9 cellular contexts compared by ENCODE assay signal in the genomic region with DNA sequence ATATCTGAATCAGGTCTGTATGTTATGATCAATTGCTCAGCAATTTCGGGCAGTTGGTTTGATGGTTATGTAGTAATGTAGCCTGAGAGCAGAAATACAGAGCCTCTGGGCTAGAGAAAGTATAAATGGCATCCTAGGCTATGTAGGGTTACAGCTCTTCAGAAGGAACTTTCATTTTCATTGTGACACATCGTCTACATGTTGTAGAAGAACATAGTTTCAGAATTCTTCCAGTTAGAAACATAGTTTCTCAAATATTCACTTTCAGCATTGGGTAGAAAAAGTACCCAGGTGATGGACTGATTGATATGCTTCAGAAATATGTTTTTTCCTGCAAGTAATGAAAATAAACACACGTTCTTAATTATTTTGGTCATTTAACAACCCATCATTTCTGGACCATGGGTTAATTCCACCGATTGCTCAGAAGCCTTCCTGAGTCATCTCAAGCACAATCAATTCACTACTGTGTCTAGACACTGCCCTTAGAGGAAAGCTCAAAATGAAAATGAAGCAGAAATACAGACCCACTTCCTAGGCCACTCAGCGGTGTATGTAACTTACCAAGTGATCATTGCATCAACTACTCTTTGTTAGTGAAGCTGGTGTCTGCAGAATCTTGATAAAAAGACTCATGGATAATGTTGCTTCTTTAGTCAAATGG.
A peak's percentile ranks its signal among the peaks of the same experiment; 100 is the strongest.
DNase-seq lines count a peak whose midpoint lies in the region; ATAC-seq and FAIRE-seq lines count a peak whose summit lies in the region.
"Had no signal": no experiment of that assay in that cellular context is flagged by ENCODE, and none has a peak within 500 bp of the region (broad histone marks: within the 10 kb centered on the region; RNA-seq: fewer than 3 reads in every experiment).

No MANE protein-coding gene starts in this region.

- H3K18ac ChIP-seq in neuronal stem cell (ENCODE audit: low read length) = no peak overlapping the region

- intact Hi-C loops in activated naive CD4-positive, alpha-beta T cell treated with anti-CD3 and anti-CD28 coated beads for 36 hours (cut with micrococcal nuclease) = loop anchor here (1.0 kb wide), 3 partner anchors 11 to 201 kb away; no protein-coding TSS in a partner anchor

- no peaks in the 10 kb centered on the region for H3K9me3 ChIP-seq in neuronal stem cell (replicated peaks in 1 of 2; ENCODE audit: control insufficient read depth in 2 of 2, insufficient read depth in 1 of 2, low read depth in 1 of 2, low read length in 2 of 2)

- H3K4me1 Mint-ChIP-seq in activated naive CD4-positive, alpha-beta T cell treated with anti-CD3 and anti-CD28 coated beads for 36 hours (ENCODE audit: low read depth) = peaks cover 11% of the 10 kb centered on the region
- H3K4me1 Mint-ChIP-seq in stimulated activated naive CD8-positive, alpha-beta T cell treated with anti-CD3 and anti-CD28 coated beads, Interleukin-15, amount 100 ng/mL, for 72 hours = peaks cover 14% of the 10 kb centered on the region

- H4K91ac ChIP-seq in neuronal stem cell (ENCODE audit: low read depth, low read length, poor library complexity) = no peak overlapping the region

- no CpG with 5 or more reads among the region's 5 CpGs for WGBS in neuronal stem cell (ENCODE audit: extremely low coverage in 2 of 2, insufficient read length in 2 of 2, insufficient replicate concordance in 1 of 2), 2 donors

- H3K9ac ChIP-seq in neuronal stem cell (ENCODE audit: low read depth, low read length, poor library complexity) = no peak overlapping the region

- H3K4me3 ChIP-seq in neuronal stem cell (ENCODE audit: low read length in 2 of 2) = no peak overlapping the region

- no peak overlapping the region for H3K23ac ChIP-seq in neuronal stem cell (ENCODE audit: low read depth, low read length, poor library complexity)

- H3K14ac ChIP-seq in neuronal stem cell (ENCODE audit: low read length) = no peak overlapping the region

- H3K27ac ChIP-seq in neuronal stem cell (replicated peaks; ENCODE audit: low read length) = no peak overlapping the region

- no peak overlapping the region for H2BK12ac ChIP-seq in neuronal stem cell (ENCODE audit: low read length)

- no peaks in the 10 kb centered on the region for H3K36me3 Mint-ChIP-seq in activated naive CD4-positive, alpha-beta T cell treated with anti-CD3 and anti-CD28 coated beads for 36 hours (ENCODE audit: low read depth)

- ATAC-seq in HG02938 (IDR thresholded peaks at IDR 0.05; ENCODE audit: unreplicated experiment) = peak; percentile 95
- ATAC-seq in stimulated activated naive CD8-positive, alpha-beta T cell treated with anti-CD3 and anti-CD28 coated beads, Interleukin-15, amount 100 ng/mL, for 72 hours = peak; percentile 99
- ATAC-seq: SK-N-SH treated with all-trans-retinoic acid at 6 μM for 48 hours had no signal

- H3K79me1 ChIP-seq in neuronal stem cell (ENCODE audit: low read depth, low read length) = no peaks in the 10 kb centered on the region

- H3K27me3 ChIP-seq in neuronal stem cell (ENCODE audit: control insufficient read depth in 3 of 3, insufficient read depth in 3 of 3, low read depth in 1 of 3, low read length in 3 of 3) = peaks cover 0 to 21% (median 0%) of the 10 kb centered on the region in 3 experiments

- H2AFZ ChIP-seq in neuronal stem cell (ENCODE audit: low read length) = no peak overlapping the region

- H3K36me3 ChIP-seq in neuronal stem cell (replicated peaks in 1 of 2; ENCODE audit: control insufficient read depth in 2 of 2, insufficient read depth in 2 of 2, low read length in 2 of 2) = no peaks in the 10 kb centered on the region

- H3K27ac Mint-ChIP-seq in activated naive CD4-positive, alpha-beta T cell treated with anti-CD3 and anti-CD28 coated beads for 36 hours = no peak overlapping the region
- peak overlapping the region in 1 of 2 donors; percentile 41 for H3K27ac Mint-ChIP-seq in stimulated activated naive CD8-positive, alpha-beta T cell treated with anti-CD3 and anti-CD28 coated beads, Interleukin-15, amount 100 ng/mL, for 72 hours

- H3K4me2 ChIP-seq in neuronal stem cell (ENCODE audit: insufficient read depth, low read length, poor library complexity, severe bottlenecking) = no peak overlapping the region

- no peak overlapping the region for H2BK120ac ChIP-seq in neuronal stem cell (ENCODE audit: low read depth, low read length)

- H2BK15ac ChIP-seq in neuronal stem cell (ENCODE audit: low read length) = no peak overlapping the region

- H3K4ac ChIP-seq in neuronal stem cell (ENCODE audit: low read length) = no peak overlapping the region

- no peaks in the 10 kb centered on the region for H3K4me1 ChIP-seq in neuronal stem cell (ENCODE audit: control insufficient read depth in 2 of 2, insufficient read depth in 1 of 2, low read depth in 1 of 2, low read length in 2 of 2)

- H3K27me3 Mint-ChIP-seq in activated naive CD4-positive, alpha-beta T cell treated with anti-CD3 and anti-CD28 coated beads for 36 hours (ENCODE audit: low read depth) = peaks cover 27% of the 10 kb centered on the region
- peaks cover 33% of the 10 kb centered on the region for H3K27me3 Mint-ChIP-seq in stimulated activated naive CD8-positive, alpha-beta T cell treated with anti-CD3 and anti-CD28 coated beads, Interleukin-15, amount 100 ng/mL, for 72 hours

- no peak overlapping the region for H4K8ac ChIP-seq in neuronal stem cell (ENCODE audit: low read depth, low read length)

- CTCF ChIA-PET in activated naive CD4-positive, alpha-beta T cell treated with anti-CD3 and anti-CD28 coated beads for 36 hours (lab: Charles Lee) = interaction anchor here (1.3 kb wide), 1 partner anchor 260 kb away, joined by 3 read pairs; no protein-coding TSS in a partner anchor

- DNase-seq in activated naive CD4-positive, alpha-beta T cell treated with anti-CD3 and anti-CD28 coated beads for 36 hours = peak; percentile 23
- DNase-seq in activated naive CD4-positive, alpha-beta T cell treated with anti-CD3 and anti-CD28 coated beads, Interleukin-2, amount 50 U/mL, for 16 hours = no peak
- DNase-seq in SIG-M5 treated with dmso at 0.1 percent for 504 hours (lab: John Stamatoyannopoulos, UW; ENCODE audit: unreplicated experiment) = peak; percentile 85
- peak; percentile 13 to 41 for DNase-seq in stimulated activated naive CD8-positive, alpha-beta T cell treated with anti-CD3 and anti-CD28 coated beads, Interleukin-15, amount 100 ng/mL, for 72 hours
- DNase-seq in NCI-H2081 treated with DMSO at 0.1 percent for 48 hours (lab: John Stamatoyannopoulos, UW) = no peak
- DNase-seq in HTR-8/SVneo (ENCODE audit: insufficient read length, low spot score) = no peak
- no peak for DNase-seq in neuronal stem cell (ENCODE audit: low spot score)

- H2AK5ac ChIP-seq in neuronal stem cell (ENCODE audit: low read depth, low read length) = no peak overlapping the region

- H3K4me3 Mint-ChIP-seq in activated naive CD4-positive, alpha-beta T cell treated with anti-CD3 and anti-CD28 coated beads for 36 hours = no peak overlapping the region
- peak overlapping the region; percentile 17 to 30 for H3K4me3 Mint-ChIP-seq in stimulated activated naive CD8-positive, alpha-beta T cell treated with anti-CD3 and anti-CD28 coated beads, Interleukin-15, amount 100 ng/mL, for 72 hours

- no peak for FAIRE-seq in HTR-8/SVneo (lab: Jason Lieb, UNC)

- H3K9me3 Mint-ChIP-seq in activated naive CD4-positive, alpha-beta T cell treated with anti-CD3 and anti-CD28 coated beads for 36 hours = no peaks in the 10 kb centered on the region
- H3K9me3 Mint-ChIP-seq in stimulated activated naive CD8-positive, alpha-beta T cell treated with anti-CD3 and anti-CD28 coated beads, Interleukin-15, amount 100 ng/mL, for 72 hours = no peaks in the 10 kb centered on the region

- no peak overlapping the region for H2BK5ac ChIP-seq in neuronal stem cell (ENCODE audit: low read length)

Comparison
In these comparisons a context has a peak if more than half of its experiments do, and no peak if none do; other contexts are left out.
1. DNase-seq: peak in activated naive CD4-positive, alpha-beta T cell treated with anti-CD3 and anti-CD28 coated beads for 36 hours (single experiment), SIG-M5 treated with dmso at 0.1 percent for 504 hours (single experiment) and stimulated activated naive CD8-positive, alpha-beta T cell treated with anti-CD3 and anti-CD28 coated beads, Interleukin-15, amount 100 ng/mL, for 72 hours (2 of 2); none in activated naive CD4-positive, alpha-beta T cell treated with anti-CD3 and anti-CD28 coated beads, Interleukin-2, amount 50 U/mL, for 16 hours (single experiment), NCI-H2081 treated with DMSO at 0.1 percent for 48 hours (single experiment), HTR-8/SVneo (single experiment) and neuronal stem cell (single experiment).